In genomic region chrX:45806410-45807121, GRCh38 we compare ENCODE assay signal across 8 cellular contexts.
DNase-seq lines count a peak whose midpoint lies in the region; ATAC-seq and TF ChIP-seq lines count a peak whose summit lies in the region.

No MANE protein-coding gene starts in this region.

- H3K36me3 Mint-ChIP-seq in glutamatergic neuron (ENCODE audit: unreplicated experiment) = no peaks in the 10 kb centered on the region
- H3K36me3 Mint-ChIP-seq in stimulated activated naive B cell treated with anti-CD40 and anti-IgM and Interleukin-4, amounts not matched to agents 10 μg/mL and 1 μg/mL and 100 μg/mL, for 72 hours = no peaks in the 10 kb centered on the region

- peak; percentile 75 for ATAC-seq in HG03469 (IDR thresholded peaks at IDR 0.05; ENCODE audit: unreplicated experiment)
- ATAC-seq in stimulated activated naive B cell treated with anti-CD40 and anti-IgM and Interleukin-4, amounts not matched to agents 10 μg/mL and 1 μg/mL and 100 μg/mL, for 72 hours (replicated peaks) = peak; percentile 81 to 85

- peak; percentile 53 for DNase-seq in stimulated activated CD4-positive, alpha-beta T cell treated with anti-CD3 and anti-CD28 coated beads, Interleukin-15, amount 100 ng/mL, for 24 hours
- DNase-seq in stimulated activated CD4-positive, alpha-beta T cell treated with anti-CD3 and anti-CD28 coated beads, Interleukin-4, amount 100 ng/mL, for 1 hour = no peak
- peak; percentile 50 to 57 for DNase-seq in activated T-cell treated with anti-CD3 and anti-CD28 coated beads, Interleukin-2, amount 50 U/mL, for 48 hours
- DNase-seq in glutamatergic neuron = no peak
- no peak for DNase-seq in stimulated activated naive B cell treated with anti-CD40 and anti-IgM and Interleukin-4, amounts not matched to agents 10 μg/mL and 1 μg/mL and 100 μg/mL, for 72 hours
- no peak for DNase-seq in GM19238 (ENCODE audit: insufficient read length, low spot score)
- no peak for DNase-seq in NCI-H2171 (lab: John Stamatoyannopoulos, UW)

- H3K27ac Mint-ChIP-seq in glutamatergic neuron (ENCODE audit: unreplicated experiment) = peak overlapping the region; percentile 96
- peak overlapping the region; percentile 60 for H3K27ac Mint-ChIP-seq in stimulated activated naive B cell treated with anti-CD40 and anti-IgM and Interleukin-4, amounts not matched to agents 10 μg/mL and 1 μg/mL and 100 μg/mL, for 72 hours

- peaks cover 24% of the 10 kb centered on the region for H3K4me1 Mint-ChIP-seq in glutamatergic neuron (ENCODE audit: low read depth, unreplicated experiment)
- H3K4me1 Mint-ChIP-seq in stimulated activated naive B cell treated with anti-CD40 and anti-IgM and Interleukin-4, amounts not matched to agents 10 μg/mL and 1 μg/mL and 100 μg/mL, for 72 hours = peaks cover 38 to 59% of the 10 kb centered on the region in 2 donors

- peaks cover 5% of the 10 kb centered on the region for H3K9me3 Mint-ChIP-seq in glutamatergic neuron (ENCODE audit: unreplicated experiment)
- peaks cover 0 to 6% of the 10 kb centered on the region in 2 donors for H3K9me3 Mint-ChIP-seq in stimulated activated naive B cell treated with anti-CD40 and anti-IgM and Interleukin-4, amounts not matched to agents 10 μg/mL and 1 μg/mL and 100 μg/mL, for 72 hours

- H3K4me3 Mint-ChIP-seq in glutamatergic neuron (ENCODE audit: unreplicated experiment) = peak overlapping the region; percentile 76
- H3K4me3 Mint-ChIP-seq in stimulated activated naive B cell treated with anti-CD40 and anti-IgM and Interleukin-4, amounts not matched to agents 10 μg/mL and 1 μg/mL and 100 μg/mL, for 72 hours = peak overlapping the region; percentile 70 to 74

- TF ChIP-seq CTCF in glutamatergic neuron (IDR thresholded peaks at IDR 0.05; ENCODE audit: partially characterized antibody, unreplicated experiment) = no peak

- no peaks in the 10 kb centered on the region for H3K27me3 Mint-ChIP-seq in glutamatergic neuron (ENCODE audit: unreplicated experiment)
- peaks cover 0 to 21% of the 10 kb centered on the region in 2 donors for H3K27me3 Mint-ChIP-seq in stimulated activated naive B cell treated with anti-CD40 and anti-IgM and Interleukin-4, amounts not matched to agents 10 μg/mL and 1 μg/mL and 100 μg/mL, for 72 hours

Comparison
In these comparisons a context has a peak if more than half of its experiments do, and no peak if none do; other contexts are left out.
1. DNase-seq: peak in stimulated activated CD4-positive, alpha-beta T cell treated with anti-CD3 and anti-CD28 coated beads, Interleukin-15, amount 100 ng/mL, for 24 hours (single experiment) and activated T-cell treated with anti-CD3 and anti-CD28 coated beads, Interleukin-2, amount 50 U/mL, for 48 hours (2 of 2); none in stimulated activated CD4-positive, alpha-beta T cell treated with anti-CD3 and anti-CD28 coated beads, Interleukin-4, amount 100 ng/mL, for 1 hour (single experiment), glutamatergic neuron (single experiment), stimulated activated naive B cell treated with anti-CD40 and anti-IgM and Interleukin-4, amounts not matched to agents 10 μg/mL and 1 μg/mL and 100 μg/mL, for 72 hours (single experiment), GM19238 (single experiment) and NCI-H2171 (single experiment).